Comparison of ENCODE assay signal across 2 cellular contexts in genomic region chr19:49799271-49799797, GRCh38.
TF ChIP-seq lines count a peak whose summit lies in the region.

No MANE protein-coding gene starts in this region.

TF ChIP-seq in GM23338, 12 proteins besides CTCF, POLR2A, EP300 and RAD21:
- TF ChIP-seq ETS1 (IDR thresholded peaks at IDR 0.05), result no peak
- TF ChIP-seq EZH2 (IDR thresholded peaks at IDR 0.05; ENCODE audit: low read depth, unreplicated experiment), result no peak
- TF ChIP-seq POLR2AphosphoS5 (IDR thresholded peaks at IDR 0.05; ENCODE audit: low read depth), result no peak
- no peak for TF ChIP-seq ZNF462 (CRISPR knock-in tag; IDR thresholded peaks at IDR 0.05)
- no peak for TF ChIP-seq ZNF114 (CRISPR knock-in tag; IDR thresholded peaks at IDR 0.05)
- TF ChIP-seq CREB1 (CRISPR knock-in tag; IDR thresholded peaks at IDR 0.05; ENCODE audit: low read depth), result no peak
- TF ChIP-seq STAT1 (IDR thresholded peaks at IDR 0.05; ENCODE audit: unreplicated experiment), result no peak
- no peak for TF ChIP-seq ZNF331 (CRISPR knock-in tag; IDR thresholded peaks at IDR 0.05; ENCODE audit: low read depth)
- TF ChIP-seq JUNB (IDR thresholded peaks at IDR 0.05; ENCODE audit: unreplicated experiment), result no peak
- no peak for TF ChIP-seq EZH2phosphoT487 (IDR thresholded peaks at IDR 0.05; ENCODE audit: unreplicated experiment)
- TF ChIP-seq NANOG (IDR thresholded peaks at IDR 0.05; ENCODE audit: borderline replicate concordance), result no peak
- TF ChIP-seq REST (IDR thresholded peaks at IDR 0.05; ENCODE audit: unreplicated experiment), result no peak

TF ChIP-seq in K562, 482 proteins besides CTCF, POLR2A, EP300 and RAD21:
- no peak for TF ChIP-seq PTBP1 (IDR thresholded peaks at IDR 0.05; ENCODE audit: low read depth, low read length)
